ENCODE assay signal across 8 cellular contexts in genomic region chrX:106874075-106874474, GRCh38. TPM values are rescaled to one million over a fixed set of nuclear protein-coding genes. Genes with fewer than 3 reads are reported as not detected.
DNase-seq lines count a peak whose midpoint lies in the region; ATAC-seq and TF ChIP-seq lines count a peak whose summit lies in the region.

No MANE protein-coding gene starts in this region.

- 52 to 58% methylated on average over 2 of the region's 2 CpGs for WGBS in upper lobe of left lung, 2 donors

- no peak overlapping the region for H2AFZ ChIP-seq in OCI-LY7 (ENCODE audit: low read length)

- intact Hi-C loops in left ventricle myocardium inferior (cut with micrococcal nuclease) = no loop called here
- intact Hi-C loops in cardiac septum (cut with DNase I) = no loop called here
- intact Hi-C loops in OCI-LY7 (cut with micrococcal nuclease; ENCODE audit: unreplicated experiment) = no loop called here

- H3K36me3 ChIP-seq in left ventricle myocardium inferior (no peaks in the 10 kb centered on the region), OCI-LY7 (ENCODE audit: insufficient read depth, low read length) (no peaks in the 10 kb centered on the region), upper lobe of left lung (no peaks in the 10 kb centered on the region)

- H3K9me3 ChIP-seq in left ventricle myocardium inferior (replicated peaks) = no peaks in the 10 kb centered on the region
- H3K9me3 ChIP-seq in OCI-LY7 (ENCODE audit: low read length) = no peaks in the 10 kb centered on the region
- H3K9me3 ChIP-seq in upper lobe of left lung = no peaks in the 10 kb centered on the region

- no peaks in the 10 kb centered on the region for H3K4me1 ChIP-seq in left ventricle myocardium inferior
- H3K4me1 ChIP-seq in OCI-LY7 (ENCODE audit: insufficient read depth, low read length, poor library complexity, severe bottlenecking) = no peaks in the 10 kb centered on the region
- no peaks in the 10 kb centered on the region for H3K4me1 ChIP-seq in upper lobe of left lung

- H3K79me2 ChIP-seq in OCI-LY7 (ENCODE audit: insufficient read depth, low read depth, low read length) = no peaks in the 10 kb centered on the region

- POLR2A ChIA-PET in OCI-LY7 (lab: Charles Lee) = interaction anchor here (1.1 kb wide), 1 partner anchor 116 kb away, joined by 3 read pairs; no protein-coding TSS in a partner anchor

- no peaks in the 10 kb centered on the region for H3K9me2 ChIP-seq in OCI-LY7 (ENCODE audit: insufficient read depth, low read length)

- no peaks in the 10 kb centered on the region for H3K27me3 ChIP-seq in left ventricle myocardium inferior (ENCODE audit: low read depth)
- no peaks in the 10 kb centered on the region for H3K27me3 ChIP-seq in upper lobe of left lung

- CTCF ChIA-PET in OCI-LY7 (lab: Charles Lee; ENCODE audit: unreplicated experiment) = no interaction called here

- H3K4me2 ChIP-seq in OCI-LY7 (ENCODE audit: low read length) = no peak overlapping the region

- H4K20me1 ChIP-seq in OCI-LY7 (ENCODE audit: insufficient read depth, low read length) = no peaks in the 10 kb centered on the region

- no peak for TF ChIP-seq EP300 in upper lobe of left lung (IDR thresholded peaks at IDR 0.05)

- TF ChIP-seq CTCF in left ventricle myocardium inferior (IDR thresholded peaks at IDR 0.05; ENCODE audit: borderline replicate concordance) (peak; percentile 43), OCI-LY7 (conservative IDR thresholded peaks at IDR 0.05; ENCODE audit: low read length) (peak; percentile 77), upper lobe of left lung (IDR thresholded peaks at IDR 0.05) (peak; percentile 37 to 65 (median 46))

- no peak overlapping the region for H3K27ac ChIP-seq in left ventricle myocardium inferior (replicated peaks)
- no peak overlapping the region for H3K27ac ChIP-seq in OCI-LY7 (ENCODE audit: low read depth, low read length, poor library complexity, severe bottlenecking)
- H3K27ac ChIP-seq in upper lobe of left lung = no peak overlapping the region

- H3K4me3 ChIP-seq in left ventricle myocardium inferior = no peak overlapping the region
- no peak overlapping the region for H3K4me3 ChIP-seq in OCI-LY7 (ENCODE audit: low read depth, low read length, poor library complexity, severe bottlenecking)
- no peak overlapping the region for H3K4me3 ChIP-seq in upper lobe of left lung

- no TSS peak for BruUV-seq in OCI-LY7 (replicated peaks; lab: Mats Ljungman, UMichigan)

- no peak for TF ChIP-seq POLR2A in upper lobe of left lung (IDR thresholded peaks at IDR 0.05)

- ATAC-seq in upper lobe of left lung (ENCODE audit: low FRiP score in 2 of 2) = no peak
- no peak for ATAC-seq in GM19035 (IDR thresholded peaks at IDR 0.05; ENCODE audit: unreplicated experiment)

- no peak for DNase-seq in left ventricle myocardium inferior
- DNase-seq in cardiac septum (ENCODE audit: low spot score) = no peak
- DNase-seq in OCI-LY7 (ENCODE audit: low spot score) = peak; percentile 43
- DNase-seq in fibroblast of gingiva (ENCODE audit: low read depth) = peak; percentile 9
- DNase-seq in upper lobe of left lung = no peak
- DNase-seq in activated T-cell treated with anti-CD3 and anti-CD28 coated beads for 4 hours = no peak
- no peak for DNase-seq in D341Med (ENCODE audit: low spot score)

RNA-seq across cellular contexts. Expression of gene RIPPLY1, which starts 29.1 kb away (rescaled TPM):
- total RNA-seq in left ventricle myocardium inferior (not detected), cardiac septum (not detected), OCI-LY7 (2022) (not detected in 2 replicates), upper lobe of left lung (not detected)
- not detected in 2 replicates for total RNA-seq in OCI-LY7 (2014; rRNA removed; shearing (Covaris generic))

RNA-seq across cellular contexts. Expression of gene CLDN2, which starts 46.1 kb away (rescaled TPM):
- total RNA-seq in left ventricle myocardium inferior = not detected
- not detected for total RNA-seq in cardiac septum
- not detected in 2 replicates for total RNA-seq in OCI-LY7 (2014; rRNA removed; shearing (Covaris generic))
- not detected in 2 replicates for total RNA-seq in OCI-LY7 (2022)
- total RNA-seq in upper lobe of left lung = 1 to 10 TPM in 1 of 6 donors, under 1 TPM in 3, not detected in 2; 0.20 to 1.0 (median 0.64) TPM

Comparison
In these comparisons a context has a peak if more than half of its experiments do, and no peak if none do; other contexts are left out.
1. DNase-seq: peak in OCI-LY7 (single experiment) and fibroblast of gingiva (single experiment); none in left ventricle myocardium inferior (single experiment), cardiac septum (single experiment), upper lobe of left lung (0 of 2), activated T-cell treated with anti-CD3 and anti-CD28 coated beads for 4 hours (single experiment) and D341Med (single experiment).
2. Peak in every context shown above with its lines, with median percentiles within 50 percentile points of each other: CTCF ChIP-seq.